8 cellular contexts compared by ENCODE assay signal in the genomic region with DNA sequence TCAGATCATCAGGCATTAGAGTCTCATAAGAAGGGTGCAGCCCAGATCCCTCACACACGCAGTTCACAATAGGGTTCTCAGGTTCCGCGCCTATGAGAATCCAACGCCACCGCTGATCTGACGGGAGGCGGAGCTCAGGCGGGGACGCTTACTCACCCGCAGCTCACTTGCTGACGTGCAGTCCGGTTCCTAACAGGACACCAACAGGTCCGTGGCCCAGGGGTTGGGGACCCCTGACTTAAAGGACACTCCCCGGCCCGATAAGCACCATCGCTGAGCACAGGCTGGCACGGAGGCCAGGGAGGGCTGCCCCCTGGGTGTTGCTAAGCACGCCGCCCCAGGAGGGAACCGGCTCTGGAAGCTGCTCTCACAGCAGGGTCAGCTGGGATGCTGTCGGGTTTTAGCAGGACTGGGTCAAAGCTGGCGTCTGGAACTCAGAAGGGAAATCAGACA. TPM values are rescaled to one million over a fixed set of nuclear protein-coding genes. Genes with fewer than 3 reads are reported as not detected.
DNase-seq lines count a peak whose midpoint lies in the region; ATAC-seq and TF ChIP-seq lines count a peak whose summit lies in the region.

No MANE protein-coding gene starts in this region.

- ATAC-seq in IMR-90 (ENCODE audit: low read depth) (peak; percentile 86), HG03354 (IDR thresholded peaks at IDR 0.05; ENCODE audit: poor library complexity, severe bottlenecking, unreplicated experiment) (no peak), GM21528 (IDR thresholded peaks at IDR 0.05; ENCODE audit: low FRiP score, unreplicated experiment) (no peak)

- in situ Hi-C loops in IMR-90 (cut with MboI; ENCODE audit: low sequenced_read_pairs) = no loop called here

- TF ChIP-seq RAD21 in IMR-90 (IDR thresholded peaks at IDR 0.05; ENCODE audit: low read length) = no peak

- intact Hi-C loops in IMR-90 (cut with micrococcal nuclease) = no loop called here
- intact Hi-C loops in MCF 10A (cut with micrococcal nuclease) = loop anchor here (1.0 kb wide), 1 partner anchor 19 kb away; no protein-coding TSS in a partner anchor

- H3K27me3 ChIP-seq in BJ (ENCODE audit: control insufficient read depth, insufficient read depth, low read length) (peaks cover 2% of the 10 kb centered on the region), IMR-90 (ENCODE audit: control insufficient read depth, insufficient read depth, low read length) (peaks cover 9% of the 10 kb centered on the region; the same call in 1 of the 2 replicates), suprapubic skin (peaks cover 16% of the 10 kb centered on the region)

- no peaks in the 10 kb centered on the region for H3K9me3 Mint-ChIP-seq in MCF 10A (ENCODE audit: unreplicated experiment)

- H3K4me3 ChIP-seq in BJ (ENCODE audit: low read depth, low read length) (peak overlapping the region; percentile 26; the same call in 1 of the 2 replicates), IMR-90 (ENCODE audit: insufficient read depth, low read depth, low read length) (peak overlapping the region; percentile 24; the same call in 1 of the 2 replicates), suprapubic skin (peak overlapping the region; percentile 33)

- no peak overlapping the region for H2BK5ac ChIP-seq in IMR-90 (ENCODE audit: low read depth, low read length, poor library complexity, severe bottlenecking)

- 0 out of 2 replicates have a peak overlapping the region, but pooled peaks have one; percentile 6 for H3K18ac ChIP-seq in IMR-90 (ENCODE audit: low read depth, low read length)

- POLR2A ChIA-PET in BJ (lab: Charles Lee) (no interaction called here), IMR-90 (lab: Charles Lee; ENCODE audit: unreplicated experiment) (interaction anchor here (0.6 kb wide), 1 partner anchor 148 kb away, joined by 3 read pairs; a partner anchor contains a TSS), MCF 10A (lab: Yijun Ruan, JAX) (interaction anchor here (0.6 to 2.3 kb wide), 17 partner anchors 9 to 187 kb away, joined by 3 to 27 read pairs (median 5); a partner anchor contains a TSS)

- H3K4me2 ChIP-seq in IMR-90 (ENCODE audit: low read depth, low read length) = peak overlapping the region; percentile 82

- H3K4me1 ChIP-seq in IMR-90 (ENCODE audit: control insufficient read depth, insufficient read depth, low read length) = peaks cover 17% of the 10 kb centered on the region
- peaks cover 24% of the 10 kb centered on the region for H3K4me1 ChIP-seq in suprapubic skin

- H3K79me1 ChIP-seq in IMR-90 (ENCODE audit: low read depth in 1 of 2, low read length in 2 of 2) = no peaks in the 10 kb centered on the region

- peaks cover 24% of the 10 kb centered on the region for H3K4me1 Mint-ChIP-seq in MCF 10A (ENCODE audit: insufficient read depth, unreplicated experiment)

- H4K20me1 ChIP-seq in IMR-90 (ENCODE audit: insufficient read depth, low read length) = peaks cover 3% of the 10 kb centered on the region; the same call in 1 of the 2 replicates

- DNase-seq in BJ (ENCODE audit: low read depth) = no peak
- DNase-seq in IMR-90 = peak; percentile 84
- peak; percentile 90 for DNase-seq in MCF 10A (ENCODE audit: unreplicated experiment)
- peak; percentile 83 for DNase-seq in left kidney (ENCODE audit: low read depth, low spot score)
- no peak for DNase-seq in suprapubic skin (ENCODE audit: low spot score in 2 of 2)
- DNase-seq in effector CD4-positive, alpha-beta T cell = no peak

- H2BK120ac ChIP-seq in IMR-90 (ENCODE audit: low read depth, low read length) = peak overlapping the region; percentile 58; the same call in 1 of the 2 replicates

- peak overlapping the region; percentile 87 for H2AFZ ChIP-seq in IMR-90 (replicated peaks; ENCODE audit: low read length, poor library complexity)

- H2BK15ac ChIP-seq in IMR-90 (ENCODE audit: low read depth, low read length) = no peak overlapping the region

- no peak overlapping the region for H3K14ac ChIP-seq in IMR-90 (replicated peaks; ENCODE audit: low read depth, low read length)

- no peak for TF ChIP-seq CTCF in BJ (IDR thresholded peaks at IDR 0.05; ENCODE audit: insufficient read depth, low read depth, low read length)
- no peak for TF ChIP-seq CTCF in IMR-90 (conservative IDR thresholded peaks at IDR 0.05; ENCODE audit: low read depth, low read length)
- TF ChIP-seq CTCF in MCF 10A (IDR thresholded peaks at IDR 0.05; ENCODE audit: unreplicated experiment) = no peak
- no peak for TF ChIP-seq CTCF in suprapubic skin (IDR thresholded peaks at IDR 0.05)

- peak overlapping the region; percentile 82 for H2AK9ac ChIP-seq in IMR-90 (replicated peaks; ENCODE audit: low read depth, low read length, poor library complexity)

- H4K91ac ChIP-seq in IMR-90 (ENCODE audit: insufficient read depth, low read depth, low read length) = 0 out of 2 replicates have a peak overlapping the region, but pooled peaks have one; percentile 5

- no peaks in the 10 kb centered on the region for H3K9me1 ChIP-seq in IMR-90 (ENCODE audit: insufficient read depth, low read length)

- dilution Hi-C loops in IMR-90 (cut with HindIII; ENCODE audit: low sequenced_read_pairs, unreplicated experiment) = no loop called here

- H3K27ac ChIP-seq in IMR-90 (ENCODE audit: insufficient read depth, low read length) (peak overlapping the region; percentile 17), suprapubic skin (no peak overlapping the region)

- H4K8ac ChIP-seq in IMR-90 (ENCODE audit: low read depth in 2 of 2, low read length in 2 of 2) = peak overlapping the region in 1 of 2 experiments; percentile 66; a peak in 1 of 4 replicates

- TF ChIP-seq POLR2A in IMR-90 (IDR thresholded peaks at IDR 0.05; ENCODE audit: low read depth, low read length) = no peak
- no peak for TF ChIP-seq POLR2A in suprapubic skin (IDR thresholded peaks at IDR 0.05)

- no peak overlapping the region for H3K9ac ChIP-seq in IMR-90 (ENCODE audit: low read depth, low read length)

- no peaks in the 10 kb centered on the region for H3K27me3 Mint-ChIP-seq in MCF 10A (ENCODE audit: insufficient read depth, unreplicated experiment)

- H2BK20ac ChIP-seq in IMR-90 (ENCODE audit: low read depth, low read length) = 0 out of 2 replicates have a peak overlapping the region, but pooled peaks have one; percentile 22

- WGBS in IMR-90 (ENCODE audit: extremely low coverage in 2 of 2, insufficient read length in 1 of 2), 2 experiments = 3% methylated on average over 6 of the region's 22 CpGs; no CpG with 5 or more reads in 1 of the 2 experiments
- WGBS in suprapubic skin = 15% methylated on average over 19 of the region's 22 CpGs

- no peak overlapping the region for H3K56ac ChIP-seq in IMR-90 (ENCODE audit: extremely low read depth, insufficient read depth, low read length)

- no peak for TF ChIP-seq EP300 in suprapubic skin (IDR thresholded peaks at IDR 0.05)

- H3K27ac Mint-ChIP-seq in MCF 10A (ENCODE audit: low read depth, unreplicated experiment) = peak overlapping the region; percentile 69

- CTCF ChIA-PET in BJ (lab: Yijun Ruan, JAX) = no interaction called here
- CTCF ChIA-PET in IMR-90 (lab: Yijun Ruan, JAX) = no interaction called here
- CTCF ChIA-PET in MCF 10A (lab: Yijun Ruan, JAX) = interaction anchor here (0.5 to 1.2 kb wide), 5 partner anchors 19 to 580 kb away, joined by 3 to 4 read pairs (median 3); no protein-coding TSS in a partner anchor

- H3K23ac ChIP-seq in IMR-90 (ENCODE audit: low read depth, low read length) = no peak overlapping the region

- H3K36me3 ChIP-seq in BJ (ENCODE audit: control insufficient read depth, insufficient read depth, low read length) (no peaks in the 10 kb centered on the region), IMR-90 (ENCODE audit: control insufficient read depth, insufficient read depth, low read length) (no peaks in the 10 kb centered on the region), suprapubic skin (no peaks in the 10 kb centered on the region)

- H3K4ac ChIP-seq in IMR-90 (ENCODE audit: low read depth, low read length) = peak overlapping the region; percentile 42

- BruUV-seq in IMR-90 (replicated peaks; lab: Mats Ljungman, UMichigan) = no TSS peak
- BruUV-seq in MCF 10A (replicated peaks; lab: Mats Ljungman, UMichigan) = no TSS peak

- H2AK5ac ChIP-seq in IMR-90 (ENCODE audit: low read depth, low read length) = peak overlapping the region; percentile 25; the same call in 1 of the 2 replicates

- H3K4me3 Mint-ChIP-seq in MCF 10A (ENCODE audit: unreplicated experiment) = peak overlapping the region; percentile 60

- no peaks in the 10 kb centered on the region for H3K9me3 ChIP-seq in IMR-90 (ENCODE audit: control insufficient read depth, insufficient read depth, low read length)
- H3K9me3 ChIP-seq in suprapubic skin = no peaks in the 10 kb centered on the region

- no peaks in the 10 kb centered on the region for H3K36me3 Mint-ChIP-seq in MCF 10A (ENCODE audit: insufficient read depth, unreplicated experiment)

- peak overlapping the region; percentile 7 for H4K5ac ChIP-seq in IMR-90 (ENCODE audit: low read depth, low read length)

TF ChIP-seq in IMR-90, 13 proteins besides CTCF, POLR2A, EP300 and RAD21:
- no peak for TF ChIP-seq BHLHE40 (IDR thresholded peaks at IDR 0.05; ENCODE audit: low read depth, low read length)
- TF ChIP-seq FOS (IDR thresholded peaks at IDR 0.05; ENCODE audit: low read depth, low read length) = peak; percentile 56
- TF ChIP-seq RFX5 (IDR thresholded peaks at IDR 0.05; ENCODE audit: low read depth, low read length) = no peak
- 0 out of 2 replicates have a peak, but pooled peaks have one; percentile 22 for TF ChIP-seq MAZ (IDR thresholded peaks at IDR 0.05; ENCODE audit: borderline replicate concordance, low read depth, low read length)
- no peak for TF ChIP-seq MAFK (IDR thresholded peaks at IDR 0.05; ENCODE audit: low read depth, low read length)
- TF ChIP-seq, protein P1, sequence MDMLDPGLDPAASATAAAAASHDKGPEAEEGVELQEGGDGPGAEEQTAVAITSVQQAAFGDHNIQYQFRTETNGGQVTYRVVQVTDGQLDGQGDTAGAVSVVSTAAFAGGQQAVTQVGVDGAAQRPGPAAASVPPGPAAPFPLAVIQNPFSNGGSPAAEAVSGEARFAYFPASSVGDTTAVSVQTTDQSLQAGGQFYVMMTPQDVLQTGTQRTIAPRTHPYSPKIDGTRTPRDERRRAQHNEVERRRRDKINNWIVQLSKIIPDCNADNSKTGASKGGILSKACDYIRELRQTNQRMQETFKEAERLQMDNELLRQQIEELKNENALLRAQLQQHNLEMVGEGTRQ (IDR thresholded peaks at IDR 0.05; ENCODE audit: low read depth, low read length) = 0 out of 2 replicates have a peak, but pooled peaks have one; percentile 8

RNA-seq across cellular contexts. Expression of a gene that starts 30.1 kb away (rescaled TPM):
- polyA plus RNA-seq in BJ (2011; rRNA removed) (2.3 and 3.1 TPM in 2 replicates), IMR-90 (2012; rRNA removed) (7.8 and 8.1 TPM in 2 replicates)
- polyA minus RNA-seq in BJ (2011; rRNA and poly(A)+ RNA removed) = 2.9 and 3.4 TPM in 2 replicates
- total RNA-seq in IMR-90 (2012; rRNA removed) (0.36 and 0.83 TPM in 2 replicates), MCF 10A (2022) (7.4 and 9.2 TPM in 2 replicates), suprapubic skin (10 to 100 TPM in 2 of 4 donors, 1 to 10 TPM in 2; 4.5 to 19.3 (median 12.2) TPM)
- 4.4 and 5.5 TPM in 2 replicates for polyA plus RNA-seq in IMR-90 (2012; cell fraction: cytosol; rRNA removed)
- polyA plus RNA-seq in IMR-90 (2012; cell fraction: nucleus; rRNA removed; ENCODE audit: low replicate concordance) = 24.1 and 56.3 TPM in 2 replicates

Comparison
In these comparisons a context has a peak if more than half of its experiments do, and no peak if none do; other contexts are left out.
1. DNase-seq: peak in IMR-90 (single experiment), MCF 10A (single experiment) and left kidney (single experiment); none in BJ (single experiment), suprapubic skin (0 of 2) and effector CD4-positive, alpha-beta T cell (single experiment).
2. Peak in every context shown above with its lines, with median percentiles within 50 percentile points of each other: H3K4me3 ChIP-seq.